ENCODE assay signal across 23 cellular contexts in genomic region chr1:85387781-85388180, GRCh38.
"Had no signal": no experiment of that assay in that cellular context is flagged by ENCODE, and none has a peak within 500 bp of the region (broad histone marks: within the 10 kb centered on the region; RNA-seq: fewer than 3 reads in every experiment).

No MANE protein-coding gene starts in this region.

- H3K4me1 Mint-ChIP-seq: activated B cell treated with CpG ODN at 0.5 μM for 24 hours; activated CD4-positive, alpha-beta T cell treated with anti-CD3 and anti-CD28 coated beads, Interleukin-2, amount 10 ng/mL, durations not matched to agents 7 days and 5 days; activated naive CD8-positive, alpha-beta T cell treated with anti-CD3 and anti-CD28 coated beads, Interleukin-2, amount 50 U/mL, for 24 hours had no signal

- H3K36me3 Mint-ChIP-seq: activated CD4-positive, alpha-beta memory T cell treated with anti-CD3 and anti-CD28 coated beads for 36 hours; activated naive CD4-positive, alpha-beta T cell treated with anti-CD3 and anti-CD28 coated beads, Interleukin-2, amount 50 U/mL, for 72 hours had no signal

- DNase-seq: activated B cell treated with CpG ODN at 0.5 μM for 24 hours; activated CD4-positive, alpha-beta memory T cell treated with anti-CD3 and anti-CD28 coated beads for 36 hours; activated CD4-positive, alpha-beta T cell treated with anti-CD3 and anti-CD28 coated beads, Interleukin-2, amount 10 ng/mL, durations not matched to agents 7 days and 5 days; activated CD8-positive, alpha-beta memory T cell treated with anti-CD3 and anti-CD28 coated beads for 24 hours; activated effector memory CD4-positive, alpha-beta T cell treated with anti-CD3 and anti-CD28 coated beads, Interleukin-2, amount 50 U/mL, for 16 hours; activated naive CD4-positive, alpha-beta T cell treated with Interleukin-2 at 50 U/mL for 16 hours; activated naive CD8-positive, alpha-beta T cell treated with anti-CD3 and anti-CD28 coated beads, Interleukin-2, amount 50 U/mL, for 24 hours; activated T-cell treated with anti-CD3 and anti-CD28 coated beads, Interleukin-2, amount 50 U/mL, for 4 hours; amniotic stem cell; body of pancreas; central memory CD4-positive, alpha-beta T cell; MG63; NCI-H1092; NCI-H1417; NCI-H1930; NCI-H345; NCI-H510A; NCI-H526 treated with DMSO at 0.1 percent for 48 hours; NCI-H82; SHP77; SW 1271 had no signal

- H3K4me3 Mint-ChIP-seq: activated B cell treated with CpG ODN at 0.5 μM for 24 hours; activated CD4-positive, alpha-beta memory T cell treated with anti-CD3 and anti-CD28 coated beads for 36 hours; activated CD4-positive, alpha-beta T cell treated with anti-CD3 and anti-CD28 coated beads, Interleukin-2, amount 10 ng/mL, durations not matched to agents 7 days and 5 days; activated naive CD8-positive, alpha-beta T cell treated with anti-CD3 and anti-CD28 coated beads, Interleukin-2, amount 50 U/mL, for 24 hours; activated T-cell treated with anti-CD3 and anti-CD28 coated beads, Interleukin-2, amount 50 U/mL, for 4 hours; T-helper 2 cell treated with Interferon-gamma antibody and Interleukin-4, amounts not matched to agents 5 μg/mL and 100 μg/mL, for 36 hours had no signal

- H3K27me3 Mint-ChIP-seq: activated B cell treated with CpG ODN at 0.5 μM for 24 hours had no signal

- H3K27ac Mint-ChIP-seq: activated B cell treated with CpG ODN at 0.5 μM for 24 hours; activated CD4-positive, alpha-beta memory T cell treated with anti-CD3 and anti-CD28 coated beads for 36 hours; activated CD4-positive, alpha-beta T cell treated with anti-CD3 and anti-CD28 coated beads, Interleukin-2, amount 10 ng/mL, durations not matched to agents 7 days and 5 days; activated naive CD4-positive, alpha-beta T cell treated with anti-CD3 and anti-CD28 coated beads, Interleukin-2, amount 50 U/mL, for 72 hours; activated naive CD8-positive, alpha-beta T cell treated with anti-CD3 and anti-CD28 coated beads, Interleukin-2, amount 50 U/mL, for 24 hours; T-helper 2 cell treated with Interferon-gamma antibody and Interleukin-4, amounts not matched to agents 5 μg/mL and 100 μg/mL, for 36 hours had no signal

- H3K9me3 Mint-ChIP-seq: activated naive CD8-positive, alpha-beta T cell treated with anti-CD3 and anti-CD28 coated beads, Interleukin-2, amount 50 U/mL, for 24 hours; T-helper 2 cell treated with Interferon-gamma antibody and Interleukin-4, amounts not matched to agents 5 μg/mL and 100 μg/mL, for 36 hours had no signal
